Comparison of ENCODE assay signal across 19 cellular contexts in the genomic region with DNA sequence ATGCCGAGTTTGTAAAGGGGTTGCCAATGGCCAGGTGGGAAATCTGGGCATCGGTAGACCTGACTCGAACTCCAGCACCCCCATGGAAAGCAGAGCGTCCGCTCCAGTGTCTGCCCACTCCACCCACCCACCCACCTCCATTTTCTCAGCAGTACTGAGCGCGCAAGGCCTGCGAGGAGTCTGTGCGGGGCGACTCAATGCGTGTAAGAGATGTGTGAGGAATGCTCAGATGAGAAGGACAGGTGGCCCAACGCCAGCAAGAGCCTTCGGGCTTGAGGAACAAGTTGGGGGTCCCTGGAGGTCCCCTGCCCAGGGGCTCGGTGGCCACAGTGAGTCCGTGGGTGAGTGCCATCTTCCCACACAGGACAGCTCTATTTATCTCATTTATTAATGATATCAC. TPM values are rescaled to one million over a fixed set of nuclear protein-coding genes. Genes with fewer than 3 reads are reported as not detected.
DNase-seq lines count a peak whose midpoint lies in the region; ATAC-seq and TF ChIP-seq lines count a peak whose summit lies in the region.
"Had no signal": no experiment of that assay in that cellular context is flagged by ENCODE, and none has a peak within 500 bp of the region (broad histone marks: within the 10 kb centered on the region; RNA-seq: fewer than 3 reads in every experiment).

No MANE protein-coding gene starts in this region.

- no CpG with 5 or more reads among the region's 15 CpGs for WGBS in neuronal stem cell (ENCODE audit: extremely low coverage in 2 of 2, insufficient read length in 2 of 2, insufficient replicate concordance in 1 of 2), 2 donors

- no peak overlapping the region for H3K4ac ChIP-seq in neuronal stem cell (ENCODE audit: low read length)

- H3K4me3 ChIP-seq in BLaER1 = no peak overlapping the region
- H3K4me3 ChIP-seq in neuronal stem cell (ENCODE audit: low read length in 2 of 2) = no peak overlapping the region

- H4K91ac ChIP-seq in neuronal stem cell (ENCODE audit: low read depth, low read length, poor library complexity) = no peak overlapping the region

- no peak overlapping the region for H4K8ac ChIP-seq in neuronal stem cell (ENCODE audit: low read depth, low read length)

- H2BK5ac ChIP-seq in neuronal stem cell (ENCODE audit: low read length) = no peak overlapping the region

- TF ChIP-seq CTCF in RWPE1 (conservative IDR thresholded peaks at IDR 0.05; ENCODE audit: low read depth) = no peak

- H3K9ac ChIP-seq in BLaER1 (no peak overlapping the region), neuronal stem cell (ENCODE audit: low read depth, low read length, poor library complexity) (no peak overlapping the region)

- peaks cover 100% of the 10 kb centered on the region for H3K4me1 ChIP-seq in BLaER1
- no peaks in the 10 kb centered on the region for H3K4me1 ChIP-seq in neuronal stem cell (ENCODE audit: control insufficient read depth in 2 of 2, insufficient read depth in 1 of 2, low read depth in 1 of 2, low read length in 2 of 2)

- H3K18ac ChIP-seq in neuronal stem cell (ENCODE audit: low read length) = no peak overlapping the region

- H3K23ac ChIP-seq in neuronal stem cell (ENCODE audit: low read depth, low read length, poor library complexity) = no peak overlapping the region

- no peak overlapping the region for H2BK12ac ChIP-seq in neuronal stem cell (ENCODE audit: low read length)

- POLR2A ChIA-PET in RWPE1 (lab: Yijun Ruan, JAX; ENCODE audit: low non-redundant PET) = no interaction called here

- H2BK15ac ChIP-seq in neuronal stem cell (ENCODE audit: low read length) = no peak overlapping the region

- H3K27me3 ChIP-seq in BLaER1 (no peaks in the 10 kb centered on the region), neuronal stem cell (ENCODE audit: control insufficient read depth in 3 of 3, insufficient read depth in 3 of 3, low read depth in 1 of 3, low read length in 3 of 3) (no peaks in the 10 kb centered on the region)

- H3K9me3 ChIP-seq in BLaER1 = no peaks in the 10 kb centered on the region
- H3K9me3 ChIP-seq in neuronal stem cell (replicated peaks in 1 of 2; ENCODE audit: control insufficient read depth in 2 of 2, insufficient read depth in 1 of 2, low read depth in 1 of 2, low read length in 2 of 2) = peaks cover 0 to 2% of the 10 kb centered on the region in 2 donors

- no peak for ATAC-seq in Right ventricle myocardium inferior
- ATAC-seq in left ventricle myocardium superior = no peak

- intact Hi-C loops in Right ventricle myocardium inferior (cut with DNase I) (loop anchor here (2.0 to 5.0 kb wide), 4 partner anchors 35 to 125 kb away; no protein-coding TSS in a partner anchor), left ventricle myocardium superior (cut with micrococcal nuclease) (loop anchor here (10.0 kb wide), 2 partner anchors 47 to 123 kb away; a partner anchor contains a TSS)

- peaks cover 67% of the 10 kb centered on the region for H3K36me3 ChIP-seq in BLaER1
- peaks cover 36 to 75% of the 10 kb centered on the region in 2 donors for H3K36me3 ChIP-seq in neuronal stem cell (replicated peaks in 1 of 2; ENCODE audit: control insufficient read depth in 2 of 2, insufficient read depth in 2 of 2, low read length in 2 of 2)

- CTCF ChIA-PET in RWPE1 (lab: Yijun Ruan, JAX) = no interaction called here

- peak overlapping the region; percentile 68 for H3K27ac ChIP-seq in BLaER1
- H3K27ac ChIP-seq in RWPE1 = peak overlapping the region; percentile 26; the same call in 1 of the 2 replicates
- H3K27ac ChIP-seq in neuronal stem cell (replicated peaks; ENCODE audit: low read length) = no peak overlapping the region

- no peak overlapping the region for H2AK5ac ChIP-seq in neuronal stem cell (ENCODE audit: low read depth, low read length)

- peaks cover 99% of the 10 kb centered on the region for H4K20me1 ChIP-seq in BLaER1

- H3K4me2 ChIP-seq in BLaER1 = peak overlapping the region; percentile 87
- no peak overlapping the region for H3K4me2 ChIP-seq in neuronal stem cell (ENCODE audit: insufficient read depth, low read length, poor library complexity, severe bottlenecking)

- H2AFZ ChIP-seq in neuronal stem cell (ENCODE audit: low read length) = no peak overlapping the region

- peaks cover 1% of the 10 kb centered on the region for H3K79me1 ChIP-seq in neuronal stem cell (ENCODE audit: low read depth, low read length)

- peak; percentile 49 for DNase-seq in Right ventricle myocardium inferior (ENCODE audit: missing footprints)
- DNase-seq in left ventricle myocardium superior = no peak
- DNase-seq in RWPE1 (ENCODE audit: low spot score) = no peak
- DNase-seq in neuronal stem cell (ENCODE audit: low spot score) = no peak
- no peak for DNase-seq in foreskin melanocyte
- no peak for DNase-seq in DMS79 treated with DMSO at 0.1 percent for 48 hours (lab: John Stamatoyannopoulos, UW)
- DNase-seq in putamen (ENCODE audit: low spot score) = no peak
- DNase-seq: 8988T; AML-193; C1 segment of cervical spinal cord; Calu3; CD4-positive, alpha-beta T cell; DMS 273 treated with DMSO at 0.1 percent for 48 hours; DMS79; EL; GDM1; HCEC 1CT; IMR-90 had no signal

- H3K14ac ChIP-seq in neuronal stem cell (ENCODE audit: low read length) = peak overlapping the region; percentile 31

- no peak overlapping the region for H2BK120ac ChIP-seq in neuronal stem cell (ENCODE audit: low read depth, low read length)

RNA-seq across cellular contexts. Expression of a gene that starts 50.6 kb away (rescaled TPM):
- total RNA-seq in Right ventricle myocardium inferior (71.6 TPM), left ventricle myocardium superior (87.5 TPM)
- 50.9 TPM for polyA plus RNA-seq in neuronal stem cell (2013, experiment 1 of 2)
- 51.4 TPM for polyA plus RNA-seq in neuronal stem cell (2013, experiment 2 of 2)
